In the genomic region with DNA sequence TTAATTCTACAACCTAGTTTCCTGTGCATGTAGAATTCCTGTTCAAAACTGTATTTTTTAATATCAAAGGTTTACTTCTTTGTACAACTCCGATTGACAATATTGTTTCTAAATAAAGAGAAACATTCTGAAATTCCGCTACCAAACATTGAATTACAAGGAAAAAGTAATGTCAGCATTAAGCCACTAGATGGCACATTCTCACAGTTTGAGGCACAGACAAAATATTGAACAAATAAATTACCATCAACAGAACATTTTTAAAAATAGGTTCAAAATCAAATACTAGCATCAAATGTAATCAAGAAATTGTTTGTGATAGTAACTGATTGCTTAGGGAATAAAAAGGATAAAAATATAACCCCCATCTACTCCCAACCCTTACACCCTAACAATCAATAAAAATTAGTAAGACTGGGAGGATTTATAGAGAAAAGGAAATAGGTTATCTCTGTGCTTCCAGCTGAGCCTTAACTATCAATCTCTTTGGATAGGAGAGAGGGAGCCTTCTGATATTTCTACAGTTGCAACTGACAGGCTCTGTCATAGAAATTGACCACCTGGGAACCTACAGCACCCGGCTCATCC, we compare ENCODE assay signal across 9 cellular contexts.
A peak's percentile ranks its signal among the peaks of the same experiment; 100 is the strongest.
DNase-seq lines count a peak whose midpoint lies in the region; ATAC-seq and TF ChIP-seq lines count a peak whose summit lies in the region.
"Had no signal": no experiment of that assay in that cellular context is flagged by ENCODE, and none has a peak within 500 bp of the region (broad histone marks: within the 10 kb centered on the region; RNA-seq: fewer than 3 reads in every experiment).

No MANE protein-coding gene starts in this region.

- H3K4me3 Mint-ChIP-seq in stimulated activated naive CD8-positive, alpha-beta T cell treated with anti-CD3 and anti-CD28 coated beads, Interleukin-15, amount 100 ng/mL, for 72 hours, result no peak overlapping the region
- H3K4me3 Mint-ChIP-seq: activated naive CD4-positive, alpha-beta T cell treated with anti-CD3 and anti-CD28 coated beads, Interleukin-2, amount 50 U/mL, for 24 hours had no signal

- peaks cover 21% of the 10 kb centered on the region for H3K4me1 Mint-ChIP-seq in stimulated activated naive CD8-positive, alpha-beta T cell treated with anti-CD3 and anti-CD28 coated beads, Interleukin-15, amount 100 ng/mL, for 72 hours

- TF ChIP-seq CTCF in cardiac muscle cell (IDR thresholded peaks at IDR 0.05; ENCODE audit: low read depth, low read length) (peak; percentile 71), breast epithelium (IDR thresholded peaks at IDR 0.05) (peak; percentile 38 to 72 (median 58))

- intact Hi-C loops in cardiac septum (cut with DNase I), result loop anchor here (5.0 kb wide), 1 partner anchor 458 kb away; no protein-coding TSS in a partner anchor
- intact Hi-C loops in breast epithelium (cut with DNase I; ENCODE audit: low total_unique reads), result no loop called here
- intact Hi-C loops in posterior cingulate gyrus (cut with DNase I), result loop anchor here (1.0 to 10.0 kb wide), 2 partner anchors 458 to 591 kb away; a partner anchor contains a TSS

- DNase-seq in cardiac muscle cell (ENCODE audit: low read depth in 1 of 2, low spot score in 1 of 2) (peak; percentile 45 to 52), cardiac septum (ENCODE audit: low spot score) (no peak), NCI-H2196 (lab: John Stamatoyannopoulos, UW; ENCODE audit: unreplicated experiment) (peak; percentile 47), breast epithelium (ENCODE audit: low spot score in 2 of 2) (no peak), midbrain (lab: John Stamatoyannopoulos, UW) (peak; percentile 38), posterior cingulate gyrus (no peak)
- no peak for DNase-seq in stimulated activated naive CD8-positive, alpha-beta T cell treated with anti-CD3 and anti-CD28 coated beads, Interleukin-15, amount 100 ng/mL, for 72 hours

- H3K4me3 ChIP-seq in cardiac muscle cell, result no peak overlapping the region
- no peak overlapping the region for H3K4me3 ChIP-seq in breast epithelium

- H3K27me3 Mint-ChIP-seq in stimulated activated naive CD8-positive, alpha-beta T cell treated with anti-CD3 and anti-CD28 coated beads, Interleukin-15, amount 100 ng/mL, for 72 hours, result peaks cover 38% of the 10 kb centered on the region
- H3K27me3 Mint-ChIP-seq: activated naive CD4-positive, alpha-beta T cell treated with anti-CD3 and anti-CD28 coated beads, Interleukin-2, amount 50 U/mL, for 24 hours had no signal

- TF ChIP-seq POLR2A in breast epithelium (IDR thresholded peaks at IDR 0.05), result no peak

- no peaks in the 10 kb centered on the region for H3K9me3 Mint-ChIP-seq in stimulated activated naive CD8-positive, alpha-beta T cell treated with anti-CD3 and anti-CD28 coated beads, Interleukin-15, amount 100 ng/mL, for 72 hours
- H3K9me3 Mint-ChIP-seq: activated naive CD4-positive, alpha-beta T cell treated with anti-CD3 and anti-CD28 coated beads, Interleukin-2, amount 50 U/mL, for 24 hours had no signal

- H3K27ac Mint-ChIP-seq in stimulated activated naive CD8-positive, alpha-beta T cell treated with anti-CD3 and anti-CD28 coated beads, Interleukin-15, amount 100 ng/mL, for 72 hours, result no peak overlapping the region
- H3K27ac Mint-ChIP-seq: activated naive CD4-positive, alpha-beta T cell treated with anti-CD3 and anti-CD28 coated beads, Interleukin-2, amount 50 U/mL, for 24 hours had no signal

- H3K36me3 ChIP-seq in cardiac muscle cell (no peaks in the 10 kb centered on the region), breast epithelium (no peaks in the 10 kb centered on the region)

- peaks cover 14% of the 10 kb centered on the region for H3K4me1 ChIP-seq in cardiac muscle cell (ENCODE audit: low read depth)
- H3K4me1 ChIP-seq in breast epithelium, result no peaks in the 10 kb centered on the region

- H3K9me3 ChIP-seq in cardiac muscle cell (ENCODE audit: low read depth) (no peaks in the 10 kb centered on the region), breast epithelium (no peaks in the 10 kb centered on the region)

- ATAC-seq in stimulated activated naive CD8-positive, alpha-beta T cell treated with anti-CD3 and anti-CD28 coated beads, Interleukin-15, amount 100 ng/mL, for 72 hours, result no peak
- ATAC-seq in HG03045 (IDR thresholded peaks at IDR 0.05; ENCODE audit: unreplicated experiment), result no peak

- H3K27me3 ChIP-seq in cardiac muscle cell (no peaks in the 10 kb centered on the region), breast epithelium (peaks cover 0 to 22% of the 10 kb centered on the region in 2 donors)

- H3K27ac ChIP-seq in cardiac muscle cell, result no peak overlapping the region
- no peak overlapping the region for H3K27ac ChIP-seq in breast epithelium

Comparison
In these comparisons a context has a peak if more than half of its experiments do, and no peak if none do; other contexts are left out.
1. DNase-seq: peak in cardiac muscle cell (2 of 2), NCI-H2196 (single experiment) and midbrain (single experiment); none in cardiac septum (single experiment), breast epithelium (0 of 2), stimulated activated naive CD8-positive, alpha-beta T cell treated with anti-CD3 and anti-CD28 coated beads, Interleukin-15, amount 100 ng/mL, for 72 hours (0 of 2) and posterior cingulate gyrus (0 of 10).